In the genomic region with DNA sequence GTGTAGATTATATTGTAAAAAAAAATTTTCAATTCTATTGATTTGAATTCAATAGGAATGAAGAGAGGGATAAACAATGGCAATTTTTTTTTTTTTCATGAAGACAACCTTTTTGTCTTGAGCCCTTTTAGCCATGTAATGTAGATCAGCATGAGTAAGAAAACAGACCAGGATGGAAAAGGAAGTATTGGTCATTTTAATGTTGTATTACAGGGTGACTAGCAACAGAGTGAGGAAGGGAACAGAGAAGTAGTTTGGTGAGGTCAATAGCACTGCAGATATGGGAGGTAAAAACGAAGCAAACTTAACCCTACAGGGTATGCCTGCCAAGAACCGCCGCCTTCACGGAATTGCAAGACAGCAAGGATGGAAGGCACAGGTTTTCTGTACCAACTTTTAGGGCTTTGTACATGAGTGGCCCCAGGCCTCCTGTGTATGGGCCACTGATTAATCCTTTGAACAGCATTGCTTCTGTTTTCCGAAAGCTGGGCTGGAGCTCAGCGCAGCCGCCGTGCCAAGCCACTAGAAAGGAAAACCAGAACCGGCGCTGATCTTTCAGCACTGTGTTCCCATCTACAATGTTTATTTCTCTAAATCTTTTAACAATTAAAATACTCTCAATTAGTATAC, we compare ENCODE assay signal across 22 cellular contexts.
DNase-seq lines count a peak whose midpoint lies in the region; ATAC-seq and TF ChIP-seq lines count a peak whose summit lies in the region.
"Had no signal": no experiment of that assay in that cellular context is flagged by ENCODE, and none has a peak within 500 bp of the region (broad histone marks: within the 10 kb centered on the region; RNA-seq: fewer than 3 reads in every experiment).

No MANE protein-coding gene starts in this region.

- no peak overlapping the region for H3K4me3 Mint-ChIP-seq in Calu3 (ENCODE audit: low read depth, unreplicated experiment)
- no peak overlapping the region for H3K4me3 Mint-ChIP-seq in CD8-positive, alpha-beta T cell
- H3K4me3 Mint-ChIP-seq: CD4-positive, alpha-beta T cell; GM23338; H9 had no signal

- H3K36me3 Mint-ChIP-seq in Calu3 (ENCODE audit: insufficient read depth, unreplicated experiment): peaks cover 8% of the 10 kb centered on the region
- H3K36me3 Mint-ChIP-seq in CD8-positive, alpha-beta T cell: no peaks in the 10 kb centered on the region

- POLR2A ChIA-PET in CD8-positive, alpha-beta T cell (lab: Charles Lee): no interaction called here

- H3K4me1 Mint-ChIP-seq in Calu3 (ENCODE audit: low read depth, unreplicated experiment): peaks cover 13% of the 10 kb centered on the region
- no peaks in the 10 kb centered on the region for H3K4me1 Mint-ChIP-seq in CD8-positive, alpha-beta T cell (ENCODE audit: low read depth)
- H3K4me1 Mint-ChIP-seq: GM23338, H9 had no signal

- intact Hi-C loops in Calu3 (cut with micrococcal nuclease; ENCODE audit: unreplicated experiment): no loop called here
- intact Hi-C loops in CD8-positive, alpha-beta T cell (cut with DNase I, micrococcal nuclease): no loop called here

- H3K27ac Mint-ChIP-seq in Calu3 (ENCODE audit: unreplicated experiment): peak overlapping the region; percentile 30
- H3K27ac Mint-ChIP-seq in CD8-positive, alpha-beta T cell: no peak overlapping the region
- H3K27ac Mint-ChIP-seq: CD4-positive, alpha-beta T cell; GM23338; H9 had no signal

- DNase-seq in Calu3 (no peak), MG63 (peak; percentile 7), epithelial cell of prostate (ENCODE audit: low read depth, low spot score) (no peak), hypothalamus (lab: John Stamatoyannopoulos, UW) (no peak)
- no peak for DNase-seq in CD8-positive, alpha-beta T cell
- DNase-seq in effector CD8-positive, alpha-beta T cell (lab: John Stamatoyannopoulos, UW): no peak
- DNase-seq: AML-193; CD4-positive, alpha-beta T cell; DMS153; DND-41; H9; KBM-7; NCI-H1694; NCI-H2029 treated with DMSO at 0.1 percent for 48 hours; NCI-H2227 treated with DMSO at 0.1 percent for 48 hours; NCI-H526 treated with DMSO at 0.1 percent for 48 hours; SHP77 had no signal

- CTCF ChIA-PET in Calu3 (lab: Charles Lee): no interaction called here
- CTCF ChIA-PET in CD8-positive, alpha-beta T cell (lab: Charles Lee): no interaction called here

- H3K9me3 ChIP-seq in MG63: no peaks in the 10 kb centered on the region
- H3K9me3 ChIP-seq in CD8-positive, alpha-beta T cell (ENCODE audit: low read length): no peaks in the 10 kb centered on the region

- no peaks in the 10 kb centered on the region for H3K27me3 ChIP-seq in MG63
- H3K27me3 ChIP-seq in CD8-positive, alpha-beta T cell (ENCODE audit: insufficient read depth, low read length): no peaks in the 10 kb centered on the region
- H3K27me3 ChIP-seq: BLaER1 treated with 17β-estradiol and CSF1 and Interleukin-3, amounts not matched to agents 10 nM and 100 nM had no signal

- H3K27ac ChIP-seq in epithelial cell of prostate: peak overlapping the region; percentile 88
- no peak overlapping the region for H3K27ac ChIP-seq in CD8-positive, alpha-beta T cell (ENCODE audit: low read depth, low read length)
- H3K27ac ChIP-seq: BLaER1 treated with 17β-estradiol and CSF1 and Interleukin-3, amounts not matched to agents 10 nM and 100 nM; RWPE1 had no signal

- no peak for ATAC-seq in GM21447 (IDR thresholded peaks at IDR 0.05; ENCODE audit: unreplicated experiment)
- no peak for ATAC-seq in CD8-positive, alpha-beta T cell
- ATAC-seq: GM23338, Panc1 had no signal

- no peaks in the 10 kb centered on the region for H3K4me1 ChIP-seq in CD8-positive, alpha-beta T cell (ENCODE audit: insufficient read depth, low read length)
- H3K4me1 ChIP-seq: BLaER1 treated with 17β-estradiol and CSF1 and Interleukin-3, amounts not matched to agents 10 nM and 100 nM had no signal

- BruUV-seq in Calu3 (replicated peaks; lab: Mats Ljungman, UMichigan): no TSS peak

- no peaks in the 10 kb centered on the region for H3K36me3 ChIP-seq in MG63
- no peaks in the 10 kb centered on the region for H3K36me3 ChIP-seq in CD8-positive, alpha-beta T cell (ENCODE audit: insufficient read depth, low read length)
- H3K36me3 ChIP-seq: BLaER1 treated with 17β-estradiol and CSF1 and Interleukin-3, amounts not matched to agents 10 nM and 100 nM had no signal

- peaks cover 5% of the 10 kb centered on the region for H3K9me3 Mint-ChIP-seq in Calu3 (ENCODE audit: low read depth, unreplicated experiment)
- peaks cover 7% of the 10 kb centered on the region for H3K9me3 Mint-ChIP-seq in CD8-positive, alpha-beta T cell

- no peaks in the 10 kb centered on the region for H3K27me3 Mint-ChIP-seq in Calu3 (ENCODE audit: unreplicated experiment)
- H3K27me3 Mint-ChIP-seq in CD8-positive, alpha-beta T cell (ENCODE audit: low read depth): no peaks in the 10 kb centered on the region
- H3K27me3 Mint-ChIP-seq: CD4-positive, alpha-beta T cell had no signal

- no peak for TF ChIP-seq CTCF in Calu3 (IDR thresholded peaks at IDR 0.05; ENCODE audit: unreplicated experiment)
- TF ChIP-seq CTCF in CD8-positive, alpha-beta T cell (IDR thresholded peaks at IDR 0.05): no peak

- peak overlapping the region; percentile 6; the same call in 1 of the 2 replicates for H3K4me3 ChIP-seq in MG63
- H3K4me3 ChIP-seq in CD8-positive, alpha-beta T cell (ENCODE audit: low read depth, low read length): no peak overlapping the region
- H3K4me3 ChIP-seq: BLaER1 treated with 17β-estradiol and CSF1 and Interleukin-3, amounts not matched to agents 10 nM and 100 nM; GM23338 had no signal
